ENCODE assay signal across 22 cellular contexts in genomic region chr16:49635009-49635350, GRCh38.
DNase-seq lines count a peak whose midpoint lies in the region; ATAC-seq and TF ChIP-seq lines count a peak whose summit lies in the region.
"Had no signal": no experiment of that assay in that cellular context is flagged by ENCODE, and none has a peak within 500 bp of the region (broad histone marks: within the 10 kb centered on the region; RNA-seq: fewer than 3 reads in every experiment).

No MANE protein-coding gene starts in this region.

- TF ChIP-seq CTCF in H9 (conservative IDR thresholded peaks at IDR 0.05) (no peak), endodermal cell (conservative IDR thresholded peaks at IDR 0.05) (no peak), osteoblast (IDR thresholded peaks at IDR 0.05; ENCODE audit: extremely low read depth, low read depth, low read length) (no peak)

- H3K4me2 ChIP-seq in BLaER1: peak overlapping the region; percentile 86
- no peak overlapping the region for H3K4me2 ChIP-seq in H9 (ENCODE audit: insufficient read depth, insufficient read length, low read length)
- H3K4me2 ChIP-seq in osteoblast (ENCODE audit: insufficient read depth, low read length): no peak overlapping the region
- H3K4me2 ChIP-seq: GM23338, KMS-11 had no signal

- H3K4me3 ChIP-seq in BLaER1: peak overlapping the region; percentile 55
- H3K4me3 ChIP-seq in endodermal cell (ENCODE audit: low read length): no peak overlapping the region
- no peak overlapping the region for H3K4me3 ChIP-seq in osteoblast (ENCODE audit: insufficient read depth, low read length)
- H3K4me3 ChIP-seq: GM23338, SJCRH30 had no signal

- H2BK120ac ChIP-seq in H9 (ENCODE audit: low read depth, low read length, poor library complexity, severe bottlenecking): no peak overlapping the region

- no peak overlapping the region for H4K91ac ChIP-seq in H9 (ENCODE audit: insufficient read length, low read depth, low read length)

- no peak overlapping the region for H3K56ac ChIP-seq in H9 (ENCODE audit: insufficient read length, low read depth, low read length)

- no peak overlapping the region for H3K23ac ChIP-seq in H9 (ENCODE audit: insufficient read length, low read depth, low read length)

- H4K8ac ChIP-seq in H9 (replicated peaks; ENCODE audit: insufficient read length, low read depth, low read length): no peak overlapping the region

- H3K9me3 ChIP-seq in BLaER1 (peaks cover 3% of the 10 kb centered on the region), H9 (ENCODE audit: control insufficient read depth, low read depth, low read length) (no peaks in the 10 kb centered on the region), endodermal cell (ENCODE audit: control insufficient read depth, low read length) (no peaks in the 10 kb centered on the region), osteoblast (ENCODE audit: low read depth, low read length) (no peaks in the 10 kb centered on the region)
- H3K9me3 ChIP-seq: SJCRH30 had no signal

- WGBS in H9 (ENCODE audit: extremely low coverage, insufficient read length, low lambda C conversion rate): no CpG with 5 or more reads among the region's 1 CpG
- WGBS in endodermal cell (ENCODE audit: insufficient coverage in 1 of 2, insufficient read length in 1 of 2), 2 experiments: 92% methylated on average over 1 of the region's 1 CpG; no CpG with 5 or more reads in 1 of the 2 experiments

- no peaks in the 10 kb centered on the region for H3K27me3 Mint-ChIP-seq in H9 (ENCODE audit: low read depth)
- no peaks in the 10 kb centered on the region for H3K27me3 Mint-ChIP-seq in endodermal cell (ENCODE audit: insufficient read depth)
- peaks cover 2% of the 10 kb centered on the region for H3K27me3 Mint-ChIP-seq in activated T-cell treated with anti-CD3 and anti-CD28 coated beads, Interleukin-2, amount 50 U/mL, for 4 hours (ENCODE audit: low read depth)

- H4K5ac ChIP-seq in H9 (ENCODE audit: insufficient read length, low read depth, low read length): no peak overlapping the region

- H3T11ph ChIP-seq in H9 (ENCODE audit: low read length): no peak overlapping the region

- no peak overlapping the region for H2BK15ac ChIP-seq in H9 (ENCODE audit: low read depth, low read length)

- H3K4me1 Mint-ChIP-seq in H9 (peaks cover 20 to 23% of the 10 kb centered on the region in 2 experiments), endodermal cell (peaks cover 11% of the 10 kb centered on the region)
- no peaks in the 10 kb centered on the region for H3K4me1 Mint-ChIP-seq in activated T-cell treated with anti-CD3 and anti-CD28 coated beads, Interleukin-2, amount 50 U/mL, for 4 hours (ENCODE audit: low read depth)
- H3K4me1 Mint-ChIP-seq: CD4-positive, alpha-beta memory T cell had no signal

- H2AFZ ChIP-seq in H9 (ENCODE audit: low read length) (no peak overlapping the region), osteoblast (ENCODE audit: low read length) (no peak overlapping the region)
- H2AFZ ChIP-seq: GM23338 had no signal

- peak overlapping the region; percentile 69; the same call in 1 of the 2 replicates for H3K9ac ChIP-seq in BLaER1
- no peak overlapping the region for H3K9ac ChIP-seq in H9 (ENCODE audit: extremely low read depth, insufficient read length, low read length)
- no peak overlapping the region for H3K9ac ChIP-seq in endodermal cell (ENCODE audit: extremely low read depth, low read length, poor library complexity, severe bottlenecking)
- H3K9ac ChIP-seq: KMS-11 had no signal

- DNase-seq in H9: peak; percentile 4
- DNase-seq in endodermal cell: no peak
- peak; percentile 84 for DNase-seq in osteoblast (ENCODE audit: insufficient read length, low spot score, missing footprints)
- no peak for DNase-seq in T1000 (lab: John Stamatoyannopoulos, UW)
- DNase-seq in activated T-cell treated with anti-CD3 and anti-CD28 coated beads, Interleukin-2, amount 50 U/mL, for 4 hours: no peak
- DNase-seq: Calu3; CD4-positive, alpha-beta memory T cell; DMS153; HCEC 1CT; MV-4-11; NCI-H1105 treated with DMSO at 0.1 percent for 48 hours; NCI-H2029 treated with DMSO at 0.1 percent for 48 hours; NCI-H2171; NCI-H345; NCI-H524; NCI-H82; OCI-M1; SJCRH30 had no signal

- no peaks in the 10 kb centered on the region for H3K23me2 ChIP-seq in H9 (ENCODE audit: insufficient read length, low read depth, low read length, poor library complexity, severe bottlenecking)

- H3K14ac ChIP-seq in H9 (ENCODE audit: insufficient read depth, low read length): no peak overlapping the region

- H3K79me1 ChIP-seq in H9 (ENCODE audit: insufficient read depth, low read depth, low read length, poor library complexity, severe bottlenecking): no peaks in the 10 kb centered on the region

- H2BK12ac ChIP-seq in H9 (ENCODE audit: insufficient read length, low read depth, low read length): no peak overlapping the region

- H3K27ac ChIP-seq in BLaER1 (peak overlapping the region; percentile 87), H9 (ENCODE audit: insufficient read length, low read depth, low read length) (no peak overlapping the region), endodermal cell (ENCODE audit: low read depth, low read length) (peak overlapping the region; percentile 22), osteoblast (ENCODE audit: low read depth, low read length) (no peak overlapping the region)
- H3K27ac ChIP-seq: KMS-11, SJCRH30 had no signal

- H2AK5ac ChIP-seq in H9 (ENCODE audit: insufficient read length, low read length): no peak overlapping the region

- no peaks in the 10 kb centered on the region for H3K27me3 ChIP-seq in BLaER1
- no peaks in the 10 kb centered on the region for H3K27me3 ChIP-seq in H9 (ENCODE audit: insufficient read depth, low read length)
- H3K27me3 ChIP-seq in endodermal cell (ENCODE audit: control insufficient read depth, insufficient read depth, low read length, poor library complexity, severe bottlenecking): no peaks in the 10 kb centered on the region
- no peaks in the 10 kb centered on the region for H3K27me3 ChIP-seq in osteoblast (ENCODE audit: insufficient read depth, low read length)
- H3K27me3 ChIP-seq: SJCRH30 had no signal

- no peak for ATAC-seq in HG03571 (IDR thresholded peaks at IDR 0.05; ENCODE audit: unreplicated experiment)
- ATAC-seq in activated T-cell treated with anti-CD3 and anti-CD28 coated beads, Interleukin-2, amount 50 U/mL, for 4 hours: no peak
- ATAC-seq: GM23338 had no signal

- H3K4me1 ChIP-seq in BLaER1: peaks cover 100% of the 10 kb centered on the region
- H3K4me1 ChIP-seq in H9 (ENCODE audit: insufficient read depth, low read length): peaks cover 5% of the 10 kb centered on the region; the same call in 1 of the 2 replicates
- peaks cover 2% of the 10 kb centered on the region for H3K4me1 ChIP-seq in endodermal cell (ENCODE audit: control insufficient read depth, insufficient read depth, low read length)
- H3K4me1 ChIP-seq in osteoblast (ENCODE audit: insufficient read depth, low read length): peaks cover 26% of the 10 kb centered on the region

- peaks cover 0 to 1% of the 10 kb centered on the region in 2 experiments; a peak in 2 of 5 replicates for H3K9me3 Mint-ChIP-seq in H9
- no peaks in the 10 kb centered on the region for H3K9me3 Mint-ChIP-seq in endodermal cell
- H3K9me3 Mint-ChIP-seq in activated T-cell treated with anti-CD3 and anti-CD28 coated beads, Interleukin-2, amount 50 U/mL, for 4 hours: no peaks in the 10 kb centered on the region
- H3K9me3 Mint-ChIP-seq: CD4-positive, alpha-beta memory T cell had no signal

- no peak overlapping the region for H2BK20ac ChIP-seq in H9 (ENCODE audit: low read depth, low read length, poor library complexity, severe bottlenecking)

- H3K79me2 ChIP-seq in H9 (ENCODE audit: insufficient read depth, low read length): no peaks in the 10 kb centered on the region
- H3K79me2 ChIP-seq in osteoblast (ENCODE audit: insufficient read depth, low read length): no peaks in the 10 kb centered on the region

- no peaks in the 10 kb centered on the region for H4K20me1 ChIP-seq in BLaER1
- no peaks in the 10 kb centered on the region for H4K20me1 ChIP-seq in H9 (ENCODE audit: control insufficient read depth, insufficient read depth, insufficient read length)
- no peaks in the 10 kb centered on the region for H4K20me1 ChIP-seq in osteoblast (ENCODE audit: insufficient read depth, low read length)

- H3K27ac Mint-ChIP-seq in H9 (0 out of 7 replicates have a peak overlapping the region, but pooled peaks of 1 of the 3 experiments have one; percentile 49), endodermal cell (no peak overlapping the region)
- H3K27ac Mint-ChIP-seq: CD4-positive, alpha-beta memory T cell; GM23338 had no signal

- H3K4me3 Mint-ChIP-seq in H9 (no peak overlapping the region), endodermal cell (no peak overlapping the region)
- no peak overlapping the region for H3K4me3 Mint-ChIP-seq in activated T-cell treated with anti-CD3 and anti-CD28 coated beads, Interleukin-2, amount 50 U/mL, for 4 hours
- H3K4me3 Mint-ChIP-seq: CD4-positive, alpha-beta memory T cell; GM23338 had no signal

- H3K36me3 ChIP-seq in BLaER1 (peaks cover 43% of the 10 kb centered on the region), endodermal cell (ENCODE audit: control insufficient read depth, insufficient read depth, low read length) (peaks cover 6% of the 10 kb centered on the region), osteoblast (ENCODE audit: insufficient read depth, low read length) (peaks cover 3% of the 10 kb centered on the region)
- H3K36me3 ChIP-seq: SJCRH30 had no signal

- H3K36me3 Mint-ChIP-seq in H9 (ENCODE audit: insufficient read depth in 1 of 3, low read depth in 3 of 3) (peaks cover 29 to 47% (median 33%) of the 10 kb centered on the region in 3 experiments), endodermal cell (ENCODE audit: low read depth) (peaks cover 31% of the 10 kb centered on the region)
- no peaks in the 10 kb centered on the region for H3K36me3 Mint-ChIP-seq in activated T-cell treated with anti-CD3 and anti-CD28 coated beads, Interleukin-2, amount 50 U/mL, for 4 hours (ENCODE audit: insufficient read depth)
- H3K36me3 Mint-ChIP-seq: CD4-positive, alpha-beta memory T cell had no signal

- no peak overlapping the region for H2BK5ac ChIP-seq in H9 (ENCODE audit: insufficient read length, low read length)

- no peak overlapping the region for H3K4ac ChIP-seq in H9 (ENCODE audit: low read depth, low read length)

- H3K18ac ChIP-seq in H9 (ENCODE audit: insufficient read length, low read depth, low read length): no peak overlapping the region

Comparison
In these comparisons a context has a peak if more than half of its experiments do, and no peak if none do; other contexts are left out.
1. H3K27ac ChIP-seq: peak in BLaER1 (single experiment) and endodermal cell (single experiment); none in H9 (single experiment) and osteoblast (single experiment).
2. DNase-seq: peak in H9 (single experiment) and osteoblast (single experiment); none in endodermal cell (single experiment), T1000 (single experiment) and activated T-cell treated with anti-CD3 and anti-CD28 coated beads, Interleukin-2, amount 50 U/mL, for 4 hours (single experiment).